ENCODE assay signal across 8 cellular contexts in genomic region chr2:238060542-238061309, GRCh38. TPM values are rescaled to one million over a fixed set of nuclear protein-coding genes. Genes with fewer than 3 reads are reported as not detected.
A peak's percentile ranks its signal among the peaks of the same experiment; 100 is the strongest.
DNase-seq lines count a peak whose midpoint lies in the region; ATAC-seq lines count a peak whose summit lies in the region.

TSS of gene SCLY (plus strand) at chr2:238061001. CDS start at chr2:238061055, 54 bp downstream.

- peak within 1 kb of the TSS; percentile 87 to 97 (median 93) for H3K27ac Mint-ChIP-seq in CD4-positive, alpha-beta memory T cell

- peaks cover 22 to 59% (median 38%) of the 10 kb centered on the region in 4 donors for H3K4me1 Mint-ChIP-seq in CD4-positive, alpha-beta memory T cell

- H3K4me1 ChIP-seq in CD4-positive, alpha-beta memory T cell (ENCODE audit: insufficient read depth, low read length) = peaks cover 35% of the 10 kb centered on the region

- H3K27me3 Mint-ChIP-seq in CD4-positive, alpha-beta memory T cell = peaks cover 12 to 14% of the 10 kb centered on the region in 2 donors

- H3K9me3 ChIP-seq in CD4-positive, alpha-beta memory T cell (ENCODE audit: control insufficient read depth in 1 of 2, low read length in 2 of 2) = no peaks in the 10 kb centered on the region

- H3K4me3 ChIP-seq in CD4-positive, alpha-beta memory T cell (ENCODE audit: low read length in 2 of 2) = peak within 1 kb of the TSS; percentile 76 to 95

- peak within 1 kb of the TSS; percentile 76 for H3K27ac ChIP-seq in CD4-positive, alpha-beta memory T cell (ENCODE audit: low read depth, low read length)

- intact Hi-C loops in CD4-positive, alpha-beta memory T cell (cut with micrococcal nuclease) = loop anchor here (1.0 to 5.0 kb wide), 6 partner anchors 18 to 973 kb away; partner anchors contain the start of genes COPS8 and ILKAP

- peak within 1 kb of the TSS; percentile 85 to 97 (median 93) for H3K4me3 Mint-ChIP-seq in CD4-positive, alpha-beta memory T cell

- peak; percentile 92 to 96 (median 95) for DNase-seq in CD4-positive, alpha-beta memory T cell
- DNase-seq in HS-27A (ENCODE audit: low read depth) (peak; percentile 50), NK-92 (lab: John Stamatoyannopoulos, UW; ENCODE audit: unreplicated experiment) (peak; percentile 80), lung microvascular endothelial cell (ENCODE audit: low read depth in 2 of 2) (peak; percentile 98)
- DNase-seq in activated CD8-positive, alpha-beta memory T cell treated with anti-CD3 and anti-CD28 coated beads for 1 hour (ENCODE audit: extremely low read depth in 1 of 2, low read depth in 1 of 2) = peak; percentile 86 to 94
- peak; percentile 94 for DNase-seq in effector CD8-positive, alpha-beta T cell (lab: John Stamatoyannopoulos, UW)
- DNase-seq in stimulated activated CD4-positive, alpha-beta T cell treated with anti-CD3 and anti-CD28 coated beads, TNF-alpha, amount 100 ng/mL, for 48 hours (ENCODE audit: low read depth in 3 of 3) = peak; percentile 91 to 97 (median 95)

- POLR2A ChIA-PET in CD4-positive, alpha-beta memory T cell (lab: Charles Lee; ENCODE audit: partially characterized antibody) = interaction anchor here (0.5 to 1.6 kb wide), 10 partner anchors 8 to 368 kb away, joined by 3 to 10 read pairs (median 4); no protein-coding TSS in a partner anchor

- H3K36me3 Mint-ChIP-seq in CD4-positive, alpha-beta memory T cell = peaks cover 9 to 17% of the 10 kb centered on the region in 2 donors

- peak; percentile 93 for ATAC-seq in GM19463 (IDR thresholded peaks at IDR 0.05; ENCODE audit: unreplicated experiment)

- no peaks in the 10 kb centered on the region for H3K36me3 ChIP-seq in CD4-positive, alpha-beta memory T cell (ENCODE audit: insufficient read depth, low read length)

- no peaks in the 10 kb centered on the region for H3K27me3 ChIP-seq in CD4-positive, alpha-beta memory T cell (ENCODE audit: insufficient read depth, low read length)

- peaks cover 0 to 7% (median 0%) of the 10 kb centered on the region in 8 donors for H3K9me3 Mint-ChIP-seq in CD4-positive, alpha-beta memory T cell

- CTCF ChIA-PET in CD4-positive, alpha-beta memory T cell (lab: Charles Lee; ENCODE audit: partially characterized antibody) = interaction anchor here (1.6 kb wide), 1 partner anchor 137 kb away, joined by 4 read pairs; no protein-coding TSS in a partner anchor

RNA-seq across cellular contexts. Expression of gene SCLY, which starts in this region (rescaled TPM):
- total RNA-seq in CD4-positive, alpha-beta memory T cell = 10 to 100 TPM; 35.9 to 37.9 TPM
- 10 to 100 TPM; 17.7 to 18.9 TPM for polyA plus RNA-seq in CD4-positive, alpha-beta memory T cell
- total RNA-seq in lung microvascular endothelial cell = 11.1 and 12.1 TPM in 2 replicates

Comparison
In these comparisons a context has a peak if more than half of its experiments do, and no peak if none do; other contexts are left out.
1. Peak in every context shown above with its lines: DNase-seq, ATAC-seq, H3K4me3 ChIP-seq and H3K27ac ChIP-seq.